Comparison of ENCODE assay signal across 24 cellular contexts in genomic region chr3:142896996-142897395, GRCh38. TPM values are rescaled to one million over a fixed set of nuclear protein-coding genes. Genes with fewer than 3 reads are reported as not detected.
"Had no signal": no experiment of that assay in that cellular context is flagged by ENCODE, and none has a peak within 500 bp of the region (broad histone marks: within the 10 kb centered on the region; RNA-seq: fewer than 3 reads in every experiment).

No MANE protein-coding gene starts in this region.

- H3K36me3 ChIP-seq: brain microvascular endothelial cell had no signal

- H3K27ac ChIP-seq: brain microvascular endothelial cell, VCaP had no signal

- DNase-seq: activated CD4-positive, alpha-beta memory T cell treated with anti-CD3 and anti-CD28 coated beads for 36 hours; activated CD4-positive, alpha-beta T cell treated with anti-CD3 and anti-CD28 coated beads, Interleukin-2, amount 10 ng/mL, durations not matched to agents 7 days and 5 days; activated CD4-positive, CD25-positive, alpha-beta regulatory T cell; activated gamma-delta T cell; activated naive CD4-positive, alpha-beta T cell treated with anti-CD3 and anti-CD28 coated beads for 36 hours; activated T-cell treated with anti-CD3 and anti-CD28 coated beads for 4 hours; activated T-cell treated with anti-CD3 and anti-CD28 coated beads, Interleukin-2, amount 50 U/mL, for 48 hours; amygdala; cerebellar nuclear complex; Karpas-422; NCI-H1048; NCI-H2029; NCI-H2107; NCI-H510A treated with DMSO at 0.1 percent for 48 hours; NK-92 treated with Interleukin-12 subunit alpha and Interleukin-12 subunit beta, amount 100 ng/mL, for 24 hours; OCI-M1; SHP77 treated with DMSO at 0.1 percent for 48 hours; T-cell; T-helper 2 cell; T1000 had no signal

- H3K27me3 ChIP-seq: brain microvascular endothelial cell had no signal

- ATAC-seq: activated T-helper 17 cell treated with anti-CD3 and anti-CD28 coated beads, Interleukin-2, amount 50 U/mL, for 72 hours; K562; T-cell had no signal

- H3K4me3 ChIP-seq: K562 had no signal

- FAIRE-seq: K562 had no signal

RNA-seq across cellular contexts. Expression of gene PCOLCE2, which starts 8.1 kb away (rescaled TPM):
- total RNA-seq: activated CD4-positive, alpha-beta T cell treated with anti-CD3 and anti-CD28 coated beads, Interleukin-2, amount 10 ng/mL, durations not matched to agents 7 days and 5 days; T-cell had no signal
